In genomic region chr22:20469110-20469855, GRCh38 we compare ENCODE assay signal across 16 cellular contexts. TPM values are rescaled to one million over a fixed set of nuclear protein-coding genes. Genes with fewer than 3 reads are reported as not detected.
DNase-seq lines count a peak whose midpoint lies in the region; ATAC-seq and TF ChIP-seq lines count a peak whose summit lies in the region.
"Had no signal": no experiment of that assay in that cellular context is flagged by ENCODE, and none has a peak within 500 bp of the region (broad histone marks: within the 10 kb centered on the region; RNA-seq: fewer than 3 reads in every experiment).

No MANE protein-coding gene starts in this region.

- no peak for ATAC-seq in activated naive CD8-positive, alpha-beta T cell treated with anti-CD3 and anti-CD28 coated beads, Interleukin-2, amount 10 ng/mL, durations not matched to agents 7 days and 5 days (ENCODE audit: low read depth)
- no peak for ATAC-seq in HG03280 (IDR thresholded peaks at IDR 0.05; ENCODE audit: unreplicated experiment)
- ATAC-seq: SK-N-SH treated with all-trans-retinoic acid at 6 μM for 48 hours had no signal

- peaks cover 23% of the 10 kb centered on the region for H3K36me3 Mint-ChIP-seq in T-helper 1 cell treated with Interleukin-12 subunit alpha and Interleukin-12 subunit beta and Interleukin-4 antibody, amounts not matched to agents 30 μg/mL and 1 μg/mL, for 36 hours (ENCODE audit: low read depth)
- peaks cover 26% of the 10 kb centered on the region for H3K36me3 Mint-ChIP-seq in activated naive CD8-positive, alpha-beta T cell treated with anti-CD3 and anti-CD28 coated beads, Interleukin-2, amount 10 ng/mL, durations not matched to agents 7 days and 5 days
- H3K36me3 Mint-ChIP-seq in nephron progenitor cell (ENCODE audit: low read depth), result peaks cover 36% of the 10 kb centered on the region

- H3K4me1 Mint-ChIP-seq in T-helper 1 cell treated with Interleukin-12 subunit alpha and Interleukin-12 subunit beta and Interleukin-4 antibody, amounts not matched to agents 30 μg/mL and 1 μg/mL, for 36 hours (ENCODE audit: low read depth), result peaks cover 17% of the 10 kb centered on the region
- H3K4me1 Mint-ChIP-seq in activated naive CD8-positive, alpha-beta T cell treated with anti-CD3 and anti-CD28 coated beads, Interleukin-2, amount 10 ng/mL, durations not matched to agents 7 days and 5 days, result peaks cover 23% of the 10 kb centered on the region
- H3K4me1 Mint-ChIP-seq in nephron progenitor cell, result peaks cover 23% of the 10 kb centered on the region

- POLR2A ChIA-PET in activated naive CD8-positive, alpha-beta T cell treated with anti-CD3 and anti-CD28 coated beads, Interleukin-2, amount 10 ng/mL, durations not matched to agents 7 days and 5 days (lab: Charles Lee), result interaction anchor here (0.6 kb wide), 1 partner anchor 44 kb away, joined by 4 read pairs; no protein-coding TSS in a partner anchor

- H3K4me3 Mint-ChIP-seq in T-helper 1 cell treated with Interleukin-12 subunit alpha and Interleukin-12 subunit beta and Interleukin-4 antibody, amounts not matched to agents 30 μg/mL and 1 μg/mL, for 36 hours, result no peak overlapping the region
- no peak overlapping the region for H3K4me3 Mint-ChIP-seq in activated naive CD8-positive, alpha-beta T cell treated with anti-CD3 and anti-CD28 coated beads, Interleukin-2, amount 10 ng/mL, durations not matched to agents 7 days and 5 days
- H3K4me3 Mint-ChIP-seq in nephron progenitor cell, result no peak overlapping the region
- H3K4me3 Mint-ChIP-seq: immature natural killer cell, memory B cell had no signal

- peak overlapping the region; percentile 70 for H3K27ac Mint-ChIP-seq in T-helper 1 cell treated with Interleukin-12 subunit alpha and Interleukin-12 subunit beta and Interleukin-4 antibody, amounts not matched to agents 30 μg/mL and 1 μg/mL, for 36 hours
- peak overlapping the region; percentile 7 for H3K27ac Mint-ChIP-seq in activated naive CD8-positive, alpha-beta T cell treated with anti-CD3 and anti-CD28 coated beads, Interleukin-2, amount 10 ng/mL, durations not matched to agents 7 days and 5 days
- H3K27ac Mint-ChIP-seq in nephron progenitor cell, result peak overlapping the region; percentile 52
- H3K27ac Mint-ChIP-seq: memory B cell had no signal

- H3K27me3 Mint-ChIP-seq in T-helper 1 cell treated with Interleukin-12 subunit alpha and Interleukin-12 subunit beta and Interleukin-4 antibody, amounts not matched to agents 30 μg/mL and 1 μg/mL, for 36 hours (ENCODE audit: low read depth), result no peaks in the 10 kb centered on the region
- no peaks in the 10 kb centered on the region for H3K27me3 Mint-ChIP-seq in activated naive CD8-positive, alpha-beta T cell treated with anti-CD3 and anti-CD28 coated beads, Interleukin-2, amount 10 ng/mL, durations not matched to agents 7 days and 5 days
- H3K27me3 Mint-ChIP-seq in nephron progenitor cell (ENCODE audit: low read depth, poor library complexity), result no peaks in the 10 kb centered on the region
- H3K27me3 Mint-ChIP-seq: memory B cell had no signal

- TF ChIP-seq CTCF in nephron progenitor cell (IDR thresholded peaks at IDR 0.05), result no peak

- DNase-seq in T-helper 1 cell (no peak), NCI-H1694 (lab: John Stamatoyannopoulos, UW) (peak; percentile 43), nephron progenitor cell (no peak), NCI-H1930 (lab: John Stamatoyannopoulos, UW) (no peak), DMS79 treated with DMSO at 0.1 percent for 48 hours (lab: John Stamatoyannopoulos, UW) (no peak)
- DNase-seq in activated naive CD8-positive, alpha-beta T cell treated with anti-CD3 and anti-CD28 coated beads, Interleukin-2, amount 10 ng/mL, durations not matched to agents 7 days and 5 days, result no peak
- DNase-seq: DND-41; effector CD4-positive, alpha-beta T cell; immature natural killer cell; KG1; NCI-H1092 treated with DMSO at 0.1 percent for 48 hours; stomach had no signal

- no peaks in the 10 kb centered on the region for H3K9me3 Mint-ChIP-seq in T-helper 1 cell treated with Interleukin-12 subunit alpha and Interleukin-12 subunit beta and Interleukin-4 antibody, amounts not matched to agents 30 μg/mL and 1 μg/mL, for 36 hours
- H3K9me3 Mint-ChIP-seq in activated naive CD8-positive, alpha-beta T cell treated with anti-CD3 and anti-CD28 coated beads, Interleukin-2, amount 10 ng/mL, durations not matched to agents 7 days and 5 days, result no peaks in the 10 kb centered on the region
- H3K9me3 Mint-ChIP-seq in nephron progenitor cell, result no peaks in the 10 kb centered on the region
- H3K9me3 Mint-ChIP-seq: immature natural killer cell, memory B cell had no signal

RNA-seq across cellular contexts. Expression of gene KLHL22, which starts 26.3 kb away (rescaled TPM):
- 10 to 100 TPM; 31.7 to 37.3 TPM for total RNA-seq in activated naive CD8-positive, alpha-beta T cell treated with anti-CD3 and anti-CD28 coated beads, Interleukin-2, amount 10 ng/mL, durations not matched to agents 7 days and 5 days

RNA-seq across cellular contexts. Expression of gene SCARF2, which starts 31.7 kb away (rescaled TPM):
- total RNA-seq in activated naive CD8-positive, alpha-beta T cell treated with anti-CD3 and anti-CD28 coated beads, Interleukin-2, amount 10 ng/mL, durations not matched to agents 7 days and 5 days, result 1 to 10 TPM; 1.5 to 1.7 TPM

RNA-seq across cellular contexts. Expression of gene MED15, which starts 38.1 kb away (rescaled TPM):
- total RNA-seq in activated naive CD8-positive, alpha-beta T cell treated with anti-CD3 and anti-CD28 coated beads, Interleukin-2, amount 10 ng/mL, durations not matched to agents 7 days and 5 days, result 100 to 1,000 TPM; 227 to 233 TPM

Comparison
In these comparisons a context has a peak if more than half of its experiments do, and no peak if none do; other contexts are left out.
1. H3K27ac Mint-ChIP-seq: peak in every context shown above with its lines; median percentile 70 in T-helper 1 cell treated with Interleukin-12 subunit alpha and Interleukin-12 subunit beta and Interleukin-4 antibody, amounts not matched to agents 30 μg/mL and 1 μg/mL, for 36 hours; 52 in nephron progenitor cell; 7 in activated naive CD8-positive, alpha-beta T cell treated with anti-CD3 and anti-CD28 coated beads, Interleukin-2, amount 10 ng/mL, durations not matched to agents 7 days and 5 days.